ENCODE assay signal across 19 cellular contexts in the genomic region with DNA sequence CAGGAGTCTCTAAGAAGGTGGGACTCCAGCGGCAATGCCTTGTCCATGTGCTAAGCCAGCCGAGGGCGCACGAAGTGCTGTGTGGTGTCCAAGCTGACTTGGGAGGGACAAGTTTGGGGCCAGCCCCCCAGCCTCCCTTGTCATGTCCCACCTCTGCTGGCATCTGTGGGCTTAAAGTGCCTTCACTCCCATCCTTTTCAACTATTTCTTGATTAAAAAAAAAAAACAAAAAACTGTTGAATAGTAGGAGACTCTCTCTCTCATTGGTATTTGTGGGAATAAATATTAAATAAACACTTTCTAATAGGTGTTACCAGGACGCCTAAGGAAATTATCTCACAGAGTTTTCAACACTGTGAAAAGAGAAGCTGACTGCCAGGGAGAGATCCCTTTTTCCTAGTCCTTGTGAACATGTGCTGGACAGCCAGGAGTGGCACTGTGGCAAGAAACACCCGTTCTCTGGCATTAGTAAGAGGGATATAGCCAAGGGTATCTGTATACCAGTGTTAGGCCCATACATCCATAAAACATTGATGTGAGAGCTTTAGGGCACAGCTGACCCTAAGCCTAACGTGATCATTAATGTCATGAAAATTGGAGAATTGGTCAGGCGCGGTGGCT.
"Had no signal": no experiment of that assay in that cellular context is flagged by ENCODE, and none has a peak within 500 bp of the region (broad histone marks: within the 10 kb centered on the region; RNA-seq: fewer than 3 reads in every experiment).

No MANE protein-coding gene starts in this region.

- DNase-seq: activated CD4-positive, alpha-beta T cell treated with anti-CD3 and anti-CD28 coated beads, Interleukin-2, amount 10 ng/mL, durations not matched to agents 24 days and 14 days; activated CD8-positive, alpha-beta T cell treated with anti-CD3 and anti-CD28 coated beads, Interleukin-2, amount 10 ng/mL, durations not matched to agents 7 days and 5 days; activated naive CD4-positive, alpha-beta T cell treated with anti-CD3 and anti-CD28 coated beads for 36 hours; activated naive CD8-positive, alpha-beta T cell treated with anti-CD3 and anti-CD28 coated beads, Interleukin-2, amount 50 U/mL, for 24 hours; activated T-cell treated with anti-CD3 and anti-CD28 coated beads, Interleukin-2, amount 50 U/mL, for 4 hours; anterior cingulate cortex; cerebellar nuclear complex; effector CD4-positive, alpha-beta T cell; left cardiac atrium; occipital lobe; posterior cingulate gyrus; stimulated activated CD4-positive, alpha-beta T cell treated with anti-CD3 and anti-CD28 coated beads, Interleukin-2, amount 100 ng/mL, for 24 hours had no signal

- H3K36me3 Mint-ChIP-seq: mesothelial cell of epicardium, type B pancreatic cell had no signal

- H3K9me3 ChIP-seq: suprapubic skin had no signal

- H3K27me3 ChIP-seq: suprapubic skin had no signal

- ATAC-seq: activated CD8-positive, alpha-beta T cell treated with anti-CD3 and anti-CD28 coated beads, Interleukin-2, amount 10 ng/mL, durations not matched to agents 7 days and 5 days; activated naive CD8-positive, alpha-beta T cell treated with anti-CD3 and anti-CD28 coated beads, Interleukin-2, amount 50 U/mL, for 24 hours; activated T-cell treated with anti-CD3 and anti-CD28 coated beads, Interleukin-2, amount 50 U/mL, for 4 hours had no signal

- H3K4me3 Mint-ChIP-seq: activated CD4-positive, alpha-beta T cell treated with anti-CD3 and anti-CD28 coated beads, Interleukin-2, amount 10 ng/mL, durations not matched to agents 24 days and 14 days; activated CD8-positive, alpha-beta T cell treated with anti-CD3 and anti-CD28 coated beads, Interleukin-2, amount 10 ng/mL, durations not matched to agents 7 days and 5 days; activated naive CD4-positive, alpha-beta T cell treated with anti-CD3 and anti-CD28 coated beads for 36 hours; activated naive CD8-positive, alpha-beta T cell treated with anti-CD3 and anti-CD28 coated beads, Interleukin-2, amount 50 U/mL, for 24 hours; activated T-cell treated with anti-CD3 and anti-CD28 coated beads, Interleukin-2, amount 50 U/mL, for 4 hours; mesothelial cell of epicardium; nephron; stimulated activated naive CD8-positive, alpha-beta T cell treated with anti-CD3 and anti-CD28 coated beads, Interleukin-15, Interleukin-2, amounts not matched to agents 100 ng/mL and 50 ng/mL, for 24 hours; T-helper 2 cell treated with Interferon-gamma antibody and Interleukin-4, amounts not matched to agents 5 μg/mL and 100 μg/mL, for 36 hours; type B pancreatic cell had no signal

- H3K27ac ChIP-seq: suprapubic skin had no signal

- H3K4me1 Mint-ChIP-seq: activated CD4-positive, alpha-beta T cell treated with anti-CD3 and anti-CD28 coated beads, Interleukin-2, amount 10 ng/mL, durations not matched to agents 24 days and 14 days had no signal

- H3K27me3 Mint-ChIP-seq: activated CD4-positive, alpha-beta T cell treated with anti-CD3 and anti-CD28 coated beads, Interleukin-2, amount 10 ng/mL, durations not matched to agents 24 days and 14 days; activated naive CD8-positive, alpha-beta T cell treated with anti-CD3 and anti-CD28 coated beads, Interleukin-2, amount 50 U/mL, for 24 hours; stimulated activated naive CD8-positive, alpha-beta T cell treated with anti-CD3 and anti-CD28 coated beads, Interleukin-15, Interleukin-2, amounts not matched to agents 100 ng/mL and 50 ng/mL, for 24 hours; type B pancreatic cell had no signal

- H3K9me3 Mint-ChIP-seq: activated CD4-positive, alpha-beta T cell treated with anti-CD3 and anti-CD28 coated beads, Interleukin-2, amount 10 ng/mL, durations not matched to agents 24 days and 14 days; activated naive CD4-positive, alpha-beta T cell treated with anti-CD3 and anti-CD28 coated beads for 36 hours; activated naive CD8-positive, alpha-beta T cell treated with anti-CD3 and anti-CD28 coated beads, Interleukin-2, amount 50 U/mL, for 24 hours; activated T-cell treated with anti-CD3 and anti-CD28 coated beads, Interleukin-2, amount 50 U/mL, for 4 hours; mesothelial cell of epicardium; nephron; stimulated activated naive CD8-positive, alpha-beta T cell treated with anti-CD3 and anti-CD28 coated beads, Interleukin-15, Interleukin-2, amounts not matched to agents 100 ng/mL and 50 ng/mL, for 24 hours; T-helper 2 cell treated with Interferon-gamma antibody and Interleukin-4, amounts not matched to agents 5 μg/mL and 100 μg/mL, for 36 hours; type B pancreatic cell had no signal

- H3K4me3 ChIP-seq: lung, suprapubic skin had no signal

- H3K27ac Mint-ChIP-seq: activated CD4-positive, alpha-beta T cell treated with anti-CD3 and anti-CD28 coated beads, Interleukin-2, amount 10 ng/mL, durations not matched to agents 24 days and 14 days; activated CD8-positive, alpha-beta T cell treated with anti-CD3 and anti-CD28 coated beads, Interleukin-2, amount 10 ng/mL, durations not matched to agents 7 days and 5 days; activated naive CD4-positive, alpha-beta T cell treated with anti-CD3 and anti-CD28 coated beads for 36 hours; activated naive CD8-positive, alpha-beta T cell treated with anti-CD3 and anti-CD28 coated beads, Interleukin-2, amount 50 U/mL, for 24 hours; stimulated activated naive CD8-positive, alpha-beta T cell treated with anti-CD3 and anti-CD28 coated beads, Interleukin-15, Interleukin-2, amounts not matched to agents 100 ng/mL and 50 ng/mL, for 24 hours; T-helper 2 cell treated with Interferon-gamma antibody and Interleukin-4, amounts not matched to agents 5 μg/mL and 100 μg/mL, for 36 hours; type B pancreatic cell had no signal

- H3K36me3 ChIP-seq: suprapubic skin had no signal
